Comparison of ENCODE assay signal across 1 cellular context in the genomic region with DNA sequence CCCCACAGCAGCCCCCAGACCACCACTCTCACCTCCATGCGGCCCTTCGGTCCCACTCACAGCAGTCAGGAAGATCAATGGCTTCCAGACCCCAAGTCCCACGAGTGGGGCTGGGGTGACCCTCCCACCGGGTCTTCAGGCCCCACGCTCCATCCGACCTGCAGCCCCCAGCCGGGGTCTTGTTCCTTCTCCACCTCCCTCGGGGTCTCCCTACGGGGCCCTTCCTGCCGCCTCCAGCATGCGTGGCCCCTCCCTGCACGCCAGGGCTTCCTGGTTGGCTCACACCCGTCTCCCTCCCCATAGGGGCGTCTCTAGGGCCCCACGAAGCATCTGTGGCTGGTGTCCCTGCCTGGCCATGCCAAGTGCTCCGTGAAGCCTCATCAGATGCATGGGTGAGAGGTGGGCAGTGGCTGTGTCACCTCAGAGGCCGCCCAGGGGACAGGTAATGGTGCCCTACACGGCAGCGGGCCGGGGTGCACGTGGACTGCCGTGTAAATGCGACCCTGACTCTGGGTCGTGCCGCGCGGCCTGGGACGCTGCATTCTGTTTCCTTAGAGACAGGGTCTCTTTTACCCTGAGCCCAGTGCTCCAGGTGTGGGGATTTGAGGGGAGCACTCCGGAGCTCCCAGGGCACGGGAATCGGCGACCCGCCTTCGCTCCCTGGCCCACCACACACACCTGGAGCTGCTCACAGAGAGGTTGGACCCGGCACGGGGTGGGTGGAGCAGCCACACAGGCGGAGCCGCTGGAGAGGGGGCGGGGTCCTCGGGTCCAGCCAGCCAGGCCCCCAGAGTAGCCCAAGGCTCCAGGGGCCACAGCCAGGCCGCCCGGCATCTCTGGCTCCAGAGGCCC.
TF ChIP-seq lines count a peak whose summit lies in the region.

No MANE protein-coding gene starts in this region.

TF ChIP-seq in H1, 55 proteins besides CTCF, POLR2A, EP300 and RAD21:
- no peak for TF ChIP-seq TCF12 (IDR thresholded peaks at IDR 0.05; ENCODE audit: low read depth, low read length)
- TF ChIP-seq SRF (IDR thresholded peaks at IDR 0.05; ENCODE audit: low read depth, low read length): no peak
- TF ChIP-seq HDAC2 (IDR thresholded peaks at IDR 0.05; ENCODE audit: borderline replicate concordance in 1 of 2, low read depth in 2 of 2, low read length in 2 of 2): no peak
- TF ChIP-seq SIX5 (IDR thresholded peaks at IDR 0.05; ENCODE audit: low read depth, low read length): no peak
- TF ChIP-seq EGR1 (IDR thresholded peaks at IDR 0.05; ENCODE audit: borderline replicate concordance, low read depth, low read length): no peak
- no peak for TF ChIP-seq TEAD4 (IDR thresholded peaks at IDR 0.05; ENCODE audit: low read depth, low read length)
- no peak for TF ChIP-seq GABPA (IDR thresholded peaks at IDR 0.05; ENCODE audit: borderline replicate concordance, insufficient read depth, low read length)
- TF ChIP-seq FOSL1 (IDR thresholded peaks at IDR 0.05; ENCODE audit: insufficient read depth, low read depth, low read length): no peak
- no peak for TF ChIP-seq BCL11A (IDR thresholded peaks at IDR 0.05; ENCODE audit: low read depth in 2 of 2, low read length in 2 of 2)
- TF ChIP-seq JUND (IDR thresholded peaks at IDR 0.05; ENCODE audit: low read length): no peak
- TF ChIP-seq, protein P1, sequence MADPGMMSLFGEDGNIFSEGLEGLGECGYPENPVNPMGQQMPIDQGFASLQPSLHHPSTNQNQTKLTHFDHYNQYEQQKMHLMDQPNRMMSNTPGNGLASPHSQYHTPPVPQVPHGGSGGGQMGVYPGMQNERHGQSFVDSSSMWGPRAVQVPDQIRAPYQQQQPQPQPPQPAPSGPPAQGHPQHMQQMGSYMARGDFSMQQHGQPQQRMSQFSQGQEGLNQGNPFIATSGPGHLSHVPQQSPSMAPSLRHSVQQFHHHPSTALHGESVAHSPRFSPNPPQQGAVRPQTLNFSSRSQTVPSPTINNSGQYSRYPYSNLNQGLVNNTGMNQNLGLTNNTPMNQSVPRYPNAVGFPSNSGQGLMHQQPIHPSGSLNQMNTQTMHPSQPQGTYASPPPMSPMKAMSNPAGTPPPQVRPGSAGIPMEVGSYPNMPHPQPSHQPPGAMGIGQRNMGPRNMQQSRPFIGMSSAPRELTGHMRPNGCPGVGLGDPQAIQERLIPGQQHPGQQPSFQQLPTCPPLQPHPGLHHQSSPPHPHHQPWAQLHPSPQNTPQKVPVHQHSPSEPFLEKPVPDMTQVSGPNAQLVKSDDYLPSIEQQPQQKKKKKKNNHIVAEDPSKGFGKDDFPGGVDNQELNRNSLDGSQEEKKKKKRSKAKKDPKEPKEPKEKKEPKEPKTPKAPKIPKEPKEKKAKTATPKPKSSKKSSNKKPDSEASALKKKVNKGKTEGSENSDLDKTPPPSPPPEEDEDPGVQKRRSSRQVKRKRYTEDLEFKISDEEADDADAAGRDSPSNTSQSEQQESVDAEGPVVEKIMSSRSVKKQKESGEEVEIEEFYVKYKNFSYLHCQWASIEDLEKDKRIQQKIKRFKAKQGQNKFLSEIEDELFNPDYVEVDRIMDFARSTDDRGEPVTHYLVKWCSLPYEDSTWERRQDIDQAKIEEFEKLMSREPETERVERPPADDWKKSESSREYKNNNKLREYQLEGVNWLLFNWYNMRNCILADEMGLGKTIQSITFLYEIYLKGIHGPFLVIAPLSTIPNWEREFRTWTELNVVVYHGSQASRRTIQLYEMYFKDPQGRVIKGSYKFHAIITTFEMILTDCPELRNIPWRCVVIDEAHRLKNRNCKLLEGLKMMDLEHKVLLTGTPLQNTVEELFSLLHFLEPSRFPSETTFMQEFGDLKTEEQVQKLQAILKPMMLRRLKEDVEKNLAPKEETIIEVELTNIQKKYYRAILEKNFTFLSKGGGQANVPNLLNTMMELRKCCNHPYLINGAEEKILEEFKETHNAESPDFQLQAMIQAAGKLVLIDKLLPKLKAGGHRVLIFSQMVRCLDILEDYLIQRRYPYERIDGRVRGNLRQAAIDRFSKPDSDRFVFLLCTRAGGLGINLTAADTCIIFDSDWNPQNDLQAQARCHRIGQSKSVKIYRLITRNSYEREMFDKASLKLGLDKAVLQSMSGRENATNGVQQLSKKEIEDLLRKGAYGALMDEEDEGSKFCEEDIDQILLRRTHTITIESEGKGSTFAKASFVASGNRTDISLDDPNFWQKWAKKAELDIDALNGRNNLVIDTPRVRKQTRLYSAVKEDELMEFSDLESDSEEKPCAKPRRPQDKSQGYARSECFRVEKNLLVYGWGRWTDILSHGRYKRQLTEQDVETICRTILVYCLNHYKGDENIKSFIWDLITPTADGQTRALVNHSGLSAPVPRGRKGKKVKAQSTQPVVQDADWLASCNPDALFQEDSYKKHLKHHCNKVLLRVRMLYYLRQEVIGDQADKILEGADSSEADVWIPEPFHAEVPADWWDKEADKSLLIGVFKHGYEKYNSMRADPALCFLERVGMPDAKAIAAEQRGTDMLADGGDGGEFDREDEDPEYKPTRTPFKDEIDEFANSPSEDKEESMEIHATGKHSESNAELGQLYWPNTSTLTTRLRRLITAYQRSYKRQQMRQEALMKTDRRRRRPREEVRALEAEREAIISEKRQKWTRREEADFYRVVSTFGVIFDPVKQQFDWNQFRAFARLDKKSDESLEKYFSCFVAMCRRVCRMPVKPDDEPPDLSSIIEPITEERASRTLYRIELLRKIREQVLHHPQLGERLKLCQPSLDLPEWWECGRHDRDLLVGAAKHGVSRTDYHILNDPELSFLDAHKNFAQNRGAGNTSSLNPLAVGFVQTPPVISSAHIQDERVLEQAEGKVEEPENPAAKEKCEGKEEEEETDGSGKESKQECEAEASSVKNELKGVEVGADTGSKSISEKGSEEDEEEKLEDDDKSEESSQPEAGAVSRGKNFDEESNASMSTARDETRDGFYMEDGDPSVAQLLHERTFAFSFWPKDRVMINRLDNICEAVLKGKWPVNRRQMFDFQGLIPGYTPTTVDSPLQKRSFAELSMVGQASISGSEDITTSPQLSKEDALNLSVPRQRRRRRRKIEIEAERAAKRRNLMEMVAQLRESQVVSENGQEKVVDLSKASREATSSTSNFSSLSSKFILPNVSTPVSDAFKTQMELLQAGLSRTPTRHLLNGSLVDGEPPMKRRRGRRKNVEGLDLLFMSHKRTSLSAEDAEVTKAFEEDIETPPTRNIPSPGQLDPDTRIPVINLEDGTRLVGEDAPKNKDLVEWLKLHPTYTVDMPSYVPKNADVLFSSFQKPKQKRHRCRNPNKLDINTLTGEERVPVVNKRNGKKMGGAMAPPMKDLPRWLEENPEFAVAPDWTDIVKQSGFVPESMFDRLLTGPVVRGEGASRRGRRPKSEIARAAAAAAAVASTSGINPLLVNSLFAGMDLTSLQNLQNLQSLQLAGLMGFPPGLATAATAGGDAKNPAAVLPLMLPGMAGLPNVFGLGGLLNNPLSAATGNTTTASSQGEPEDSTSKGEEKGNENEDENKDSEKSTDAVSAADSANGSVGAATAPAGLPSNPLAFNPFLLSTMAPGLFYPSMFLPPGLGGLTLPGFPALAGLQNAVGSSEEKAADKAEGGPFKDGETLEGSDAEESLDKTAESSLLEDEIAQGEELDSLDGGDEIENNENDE (IDR thresholded peaks at IDR 0.05; ENCODE audit: insufficient replicate concordance, low read length): no peak
- TF ChIP-seq SUZ12 (IDR thresholded peaks at IDR 0.05; ENCODE audit: low read length): no peak
- TF ChIP-seq RBBP5 (IDR thresholded peaks at IDR 0.05; ENCODE audit: borderline replicate concordance, low read depth, low read length): no peak
- no peak for TF ChIP-seq PHF8 (conservative IDR thresholded peaks at IDR 0.05; ENCODE audit: low read depth, low read length)
- TF ChIP-seq KDM4A (IDR thresholded peaks at IDR 0.05; ENCODE audit: low read depth, low read length, severe bottlenecking): no peak
- TF ChIP-seq SAP30 (IDR thresholded peaks at IDR 0.05; ENCODE audit: insufficient read depth, insufficient replicate concordance, low read length): no peak
